In genomic region chr12:49618576-49618975, GRCh38 we compare ENCODE assay signal across 20 cellular contexts. TPM values are rescaled to one million over a fixed set of nuclear protein-coding genes. Genes with fewer than 3 reads are reported as not detected.
DNase-seq lines count a peak whose midpoint lies in the region; ATAC-seq and TF ChIP-seq lines count a peak whose summit lies in the region.
"Had no signal": no experiment of that assay in that cellular context is flagged by ENCODE, and none has a peak within 500 bp of the region (broad histone marks: within the 10 kb centered on the region; RNA-seq: fewer than 3 reads in every experiment).

No MANE protein-coding gene starts in this region.

- H3K4me2 ChIP-seq in GM23338 (no peak overlapping the region), PC-9 (0 out of 2 replicates have a peak overlapping the region, but pooled peaks have one; percentile 41), trophoblast cell (ENCODE audit: low read length) (no peak overlapping the region)
- H3K4me2 ChIP-seq: BLaER1 had no signal

- H3K4me1 Mint-ChIP-seq in activated naive CD4-positive, alpha-beta T cell treated with anti-CD3 and anti-CD28 coated beads, Interleukin-2, amount 10 ng/mL, durations not matched to agents 7 days and 5 days: peaks cover 27% of the 10 kb centered on the region
- H3K4me1 Mint-ChIP-seq in GM23338: peaks cover 34% of the 10 kb centered on the region
- peaks cover 27% of the 10 kb centered on the region for H3K4me1 Mint-ChIP-seq in nephron

- no peaks in the 10 kb centered on the region for H3K36me3 Mint-ChIP-seq in activated naive CD4-positive, alpha-beta T cell treated with anti-CD3 and anti-CD28 coated beads, Interleukin-2, amount 10 ng/mL, durations not matched to agents 7 days and 5 days
- no peaks in the 10 kb centered on the region for H3K36me3 Mint-ChIP-seq in activated naive CD4-positive, alpha-beta T cell treated with anti-CD3 and anti-CD28 coated beads, Interleukin-2, amount 50 U/mL, for 72 hours
- no peaks in the 10 kb centered on the region; the same call in 2 of the 3 replicates for H3K36me3 Mint-ChIP-seq in GM23338 (ENCODE audit: low read depth)
- H3K36me3 Mint-ChIP-seq in nephron (ENCODE audit: low read depth): no peaks in the 10 kb centered on the region
- H3K36me3 Mint-ChIP-seq: CD4-positive, CD25-positive, alpha-beta regulatory T cell; CD8-positive, alpha-beta T cell had no signal

- no peak overlapping the region for H2AK5ac ChIP-seq in trophoblast cell (ENCODE audit: low read length)

- H3K14ac ChIP-seq in trophoblast cell (ENCODE audit: low read length): no peak overlapping the region

- H3K4ac ChIP-seq in trophoblast cell (ENCODE audit: low read depth, low read length): no peak overlapping the region

- H2AFZ ChIP-seq in GM23338: peak overlapping the region; percentile 70; the same call in 1 of the 2 replicates
- no peak overlapping the region for H2AFZ ChIP-seq in PC-9
- H2AFZ ChIP-seq in trophoblast cell (ENCODE audit: insufficient read depth, low read length, poor library complexity): no peak overlapping the region

- no peak overlapping the region for H2BK5ac ChIP-seq in trophoblast cell (ENCODE audit: low read depth, low read length, poor library complexity)

- no TSS peak for BruUV-seq in PC-9 (replicated peaks; lab: Mats Ljungman, UMichigan)

- H4K20me1 ChIP-seq in GM23338 (replicated peaks; ENCODE audit: insufficient read depth) (no peaks in the 10 kb centered on the region), PC-9 (ENCODE audit: insufficient read depth) (no peaks in the 10 kb centered on the region)
- H4K20me1 ChIP-seq: BLaER1 had no signal

- no peak overlapping the region for H3K18ac ChIP-seq in trophoblast cell (ENCODE audit: low read length)

- H2BK120ac ChIP-seq in trophoblast cell (ENCODE audit: insufficient read depth, low read length, poor library complexity): no peak overlapping the region

- H3K27ac Mint-ChIP-seq in activated naive CD4-positive, alpha-beta T cell treated with anti-CD3 and anti-CD28 coated beads, Interleukin-2, amount 10 ng/mL, durations not matched to agents 7 days and 5 days: peak overlapping the region; percentile 30
- no peak overlapping the region for H3K27ac Mint-ChIP-seq in activated naive CD4-positive, alpha-beta T cell treated with anti-CD3 and anti-CD28 coated beads, Interleukin-2, amount 50 U/mL, for 72 hours
- H3K27ac Mint-ChIP-seq in GM23338: no peak overlapping the region
- peak overlapping the region in 2 of 3 experiments; percentile 68 to 89 for H3K27ac Mint-ChIP-seq in nephron
- H3K27ac Mint-ChIP-seq: B cell; CD8-positive, alpha-beta T cell; HFFc6 had no signal

- no CpG with 5 or more reads among the region's 1 CpG for WGBS in trophoblast cell (ENCODE audit: extremely low coverage, insufficient coverage, insufficient read length)

- peaks cover 7% of the 10 kb centered on the region for H3K79me1 ChIP-seq in trophoblast cell (ENCODE audit: low read length)

- peaks cover 19% of the 10 kb centered on the region for H3K4me1 ChIP-seq in GM23338 (ENCODE audit: insufficient read depth)
- peaks cover 38% of the 10 kb centered on the region for H3K4me1 ChIP-seq in PC-9 (replicated peaks; ENCODE audit: insufficient read depth)
- H3K4me1 ChIP-seq in trophoblast cell (ENCODE audit: control insufficient read depth in 1 of 2, insufficient read depth in 2 of 2, low read length in 2 of 2): peaks cover 6 to 8% of the 10 kb centered on the region in 2 experiments

- H3K79me2 ChIP-seq in GM23338 (replicated peaks; ENCODE audit: insufficient read depth) (no peaks in the 10 kb centered on the region), PC-9 (ENCODE audit: low read depth) (no peaks in the 10 kb centered on the region), trophoblast cell (ENCODE audit: control insufficient read depth, insufficient read depth, low read length, poor library complexity) (peaks cover 4% of the 10 kb centered on the region)

- H4K8ac ChIP-seq in trophoblast cell (ENCODE audit: low read depth, low read length): no peak overlapping the region

- H3K23ac ChIP-seq in trophoblast cell (ENCODE audit: low read length): no peak overlapping the region

- intact Hi-C loops in PC-9 (cut with micrococcal nuclease; ENCODE audit: unreplicated experiment): no loop called here

- H3K36me3 ChIP-seq in GM23338 (ENCODE audit: insufficient read depth) (no peaks in the 10 kb centered on the region), PC-9 (ENCODE audit: low read depth) (no peaks in the 10 kb centered on the region), trophoblast cell (ENCODE audit: control insufficient read depth in 1 of 2, insufficient read depth in 2 of 2, low read length in 2 of 2) (no peaks in the 10 kb centered on the region)
- H3K36me3 ChIP-seq: BLaER1 had no signal

- no peak overlapping the region for H3K9ac ChIP-seq in trophoblast cell (ENCODE audit: low read length)
- H3K9ac ChIP-seq: BLaER1, GM23248 had no signal

- peaks cover 48% of the 10 kb centered on the region for H3K27me3 Mint-ChIP-seq in activated naive CD4-positive, alpha-beta T cell treated with anti-CD3 and anti-CD28 coated beads, Interleukin-2, amount 10 ng/mL, durations not matched to agents 7 days and 5 days
- H3K27me3 Mint-ChIP-seq in GM23338 (ENCODE audit: insufficient read depth, low read depth, poor library complexity): peaks cover 16% of the 10 kb centered on the region
- H3K27me3 Mint-ChIP-seq in nephron (ENCODE audit: low read depth): peaks cover 4% of the 10 kb centered on the region

- H3K9me3 ChIP-seq in PC-9 (ENCODE audit: insufficient read depth, low read depth): peaks cover 12% of the 10 kb centered on the region
- H3K9me3 ChIP-seq in trophoblast cell (ENCODE audit: insufficient read depth, low read depth, low read length): no peaks in the 10 kb centered on the region

- no peaks in the 10 kb centered on the region for H3K9me2 ChIP-seq in GM23338 (ENCODE audit: insufficient read depth)
- H3K9me2 ChIP-seq in PC-9 (ENCODE audit: insufficient read depth): no peaks in the 10 kb centered on the region

- no peak for ATAC-seq in activated naive CD4-positive, alpha-beta T cell treated with anti-CD3 and anti-CD28 coated beads, Interleukin-2, amount 50 U/mL, for 72 hours
- ATAC-seq in GM23338: no peak
- ATAC-seq in GM21381 (IDR thresholded peaks at IDR 0.05; ENCODE audit: unreplicated experiment): no peak
- ATAC-seq: CD8-positive, alpha-beta T cell; HCT116 had no signal

- H3K27ac ChIP-seq in GM23338 (ENCODE audit: low read depth): no peak overlapping the region
- 0 out of 2 replicates have a peak overlapping the region, but pooled peaks have one; percentile 5 for H3K27ac ChIP-seq in PC-9
- no peak overlapping the region for H3K27ac ChIP-seq in trophoblast cell (ENCODE audit: low read depth, low read length)
- H3K27ac ChIP-seq: 22Rv1, BLaER1, C4-2B, GM23248 had no signal

- H3K4me3 ChIP-seq in GM23338 (no peak overlapping the region), PC-9 (no peak overlapping the region), trophoblast cell (ENCODE audit: low read depth, low read length) (no peak overlapping the region)
- H3K4me3 ChIP-seq: BLaER1, GM23248 had no signal

- H3K27me3 ChIP-seq in GM23338 (ENCODE audit: insufficient read depth): peaks cover 15% of the 10 kb centered on the region; the same call in 1 of the 2 replicates
- no peaks in the 10 kb centered on the region for H3K27me3 ChIP-seq in PC-9 (ENCODE audit: insufficient read depth, low read depth)
- no peaks in the 10 kb centered on the region for H3K27me3 ChIP-seq in trophoblast cell (ENCODE audit: insufficient read depth, low read length)
- H3K27me3 ChIP-seq: BLaER1 had no signal

- peaks cover 2% of the 10 kb centered on the region for H3K9me3 Mint-ChIP-seq in activated naive CD4-positive, alpha-beta T cell treated with anti-CD3 and anti-CD28 coated beads, Interleukin-2, amount 10 ng/mL, durations not matched to agents 7 days and 5 days
- H3K9me3 Mint-ChIP-seq in activated naive CD4-positive, alpha-beta T cell treated with anti-CD3 and anti-CD28 coated beads, Interleukin-2, amount 50 U/mL, for 72 hours: peaks cover 0 to 4% of the 10 kb centered on the region in 2 donors
- H3K9me3 Mint-ChIP-seq in GM23338 (no peaks in the 10 kb centered on the region; the same call in 2 of the 3 replicates), nephron (peaks cover 4% of the 10 kb centered on the region)
- H3K9me3 Mint-ChIP-seq: CD4-positive, CD25-positive, alpha-beta regulatory T cell; CD8-positive, alpha-beta T cell; H9 had no signal

- H3F3A ChIP-seq in GM23338 (replicated peaks; ENCODE audit: low read depth) (peaks cover 6% of the 10 kb centered on the region; the same call in 1 of the 2 replicates), PC-9 (ENCODE audit: insufficient read depth, low read depth) (peaks cover 49% of the 10 kb centered on the region)

- DNase-seq in activated naive CD4-positive, alpha-beta T cell treated with anti-CD3 and anti-CD28 coated beads, Interleukin-2, amount 10 ng/mL, durations not matched to agents 7 days and 5 days: no peak
- DNase-seq in activated naive CD4-positive, alpha-beta T cell treated with anti-CD3 and anti-CD28 coated beads, Interleukin-2, amount 50 U/mL, for 72 hours (ENCODE audit: low spot score in 2 of 2): no peak
- DNase-seq in GM23338 (ENCODE audit: low spot score) (no peak), PC-9 (no peak), trophoblast cell (no peak), H4 (ENCODE audit: low spot score) (no peak)
- DNase-seq: CD4-positive, CD25-positive, alpha-beta regulatory T cell; CD8-positive, alpha-beta T cell; DMS153; DND-41; H9; HFFc6 had no signal

- POLR2A ChIA-PET in PC-9 (lab: Charles Lee; ENCODE audit: unreplicated experiment): no interaction called here

- H4K12ac ChIP-seq in trophoblast cell (ENCODE audit: low read depth, low read length): no peak overlapping the region

- H2BK12ac ChIP-seq in trophoblast cell (ENCODE audit: low read length): no peak overlapping the region

- TF ChIP-seq CTCF in GM23338 (conservative IDR thresholded peaks at IDR 0.05; ENCODE audit: low read depth in 2 of 2) (no peak), PC-9 (conservative IDR thresholded peaks at IDR 0.05) (no peak), nephron (IDR thresholded peaks at IDR 0.05; ENCODE audit: unreplicated experiment in 3 of 3) (no peak)

- H3K4me3 Mint-ChIP-seq in activated naive CD4-positive, alpha-beta T cell treated with anti-CD3 and anti-CD28 coated beads, Interleukin-2, amount 10 ng/mL, durations not matched to agents 7 days and 5 days: no peak overlapping the region
- no peak overlapping the region for H3K4me3 Mint-ChIP-seq in GM23338
- peak overlapping the region in 1 of 3 experiments; percentile 57 for H3K4me3 Mint-ChIP-seq in nephron
- H3K4me3 Mint-ChIP-seq: B cell; CD8-positive, alpha-beta T cell; H9; HFFc6 had no signal

- no peak overlapping the region for H4K91ac ChIP-seq in trophoblast cell (ENCODE audit: low read depth, low read length)

- CTCF ChIA-PET in activated naive CD4-positive, alpha-beta T cell treated with anti-CD3 and anti-CD28 coated beads, Interleukin-2, amount 10 ng/mL, durations not matched to agents 7 days and 5 days (lab: Charles Lee): no interaction called here
- CTCF ChIA-PET in PC-9 (lab: Charles Lee): interaction anchor here (1.0 kb wide), 1 partner anchor 123 kb away, joined by 3 read pairs; the partner anchor contains the start of gene TMBIM6

RNA-seq across cellular contexts. Expression of gene PRPF40B, which starts 4.8 kb away (rescaled TPM):
- total RNA-seq in activated naive CD4-positive, alpha-beta T cell treated with anti-CD3 and anti-CD28 coated beads, Interleukin-2, amount 50 U/mL, for 72 hours: 10 to 100 TPM in 1 of 2 donors, 1 to 10 TPM in 1; 5.1 to 10.1 TPM
- total RNA-seq in GM23338 (2014; rRNA removed; shearing (Covaris generic)): 14.7 and 17.9 TPM in 2 replicates
- 16.7 and 19.0 TPM in 2 replicates for polyA plus RNA-seq in GM23338 (2016; fragmentation: Nextera tagmentation; extraction: Ambion mirVana)
- total RNA-seq in PC-9 (2021): 27.5 and 28.9 TPM in 2 replicates
- polyA plus RNA-seq in trophoblast cell (2013): 6.0 and 6.4 TPM in 2 replicates
- 5.8 and 9.8 TPM in 2 replicates for total RNA-seq in H4 (2014; rRNA removed; shearing (Covaris generic))

RNA-seq across cellular contexts. Expression of gene FAM186B, which starts 13.1 kb away (rescaled TPM):
- under 1 TPM; 0.16 to 0.18 TPM for total RNA-seq in activated naive CD4-positive, alpha-beta T cell treated with anti-CD3 and anti-CD28 coated beads, Interleukin-2, amount 50 U/mL, for 72 hours
- 0.08 and 0.38 TPM in 2 replicates for total RNA-seq in GM23338 (2014; rRNA removed; shearing (Covaris generic))
- 0.21 and 0.31 TPM in 2 replicates for polyA plus RNA-seq in GM23338 (2016; fragmentation: Nextera tagmentation; extraction: Ambion mirVana)
- 1.3 and 1.7 TPM in 2 replicates for total RNA-seq in PC-9 (2021)
- polyA plus RNA-seq in trophoblast cell (2013): 0.03 and 0.08 TPM in 2 replicates
- total RNA-seq in H4 (2014; rRNA removed; shearing (Covaris generic)): 0.39 and 3.8 TPM in 2 replicates
- total RNA-seq: CD4-positive, CD25-positive, alpha-beta regulatory T cell had no signal

RNA-seq across cellular contexts. Expression of gene MCRS1, which starts 50.6 kb away (rescaled TPM):
- total RNA-seq in activated naive CD4-positive, alpha-beta T cell treated with anti-CD3 and anti-CD28 coated beads, Interleukin-2, amount 50 U/mL, for 72 hours: 10 to 100 TPM; 62.8 to 70.5 TPM
- 97.6 and 105 TPM in 2 replicates for total RNA-seq in GM23338 (2014; rRNA removed; shearing (Covaris generic))
- 134 and 139 TPM in 2 replicates for polyA plus RNA-seq in GM23338 (2016; fragmentation: Nextera tagmentation; extraction: Ambion mirVana)
- total RNA-seq in PC-9 (2021): 66.9 and 71.5 TPM in 2 replicates
- polyA plus RNA-seq in trophoblast cell (2013): 39.0 and 41.3 TPM in 2 replicates
- total RNA-seq in H4 (2014; rRNA removed; shearing (Covaris generic)): 71.7 and 77.8 TPM in 2 replicates

Comparison
In these comparisons a context has a peak if more than half of its experiments do, and no peak if none do; other contexts are left out.
1. H3K27ac Mint-ChIP-seq: peak in activated naive CD4-positive, alpha-beta T cell treated with anti-CD3 and anti-CD28 coated beads, Interleukin-2, amount 10 ng/mL, durations not matched to agents 7 days and 5 days (single experiment) and nephron (2 of 3); none in activated naive CD4-positive, alpha-beta T cell treated with anti-CD3 and anti-CD28 coated beads, Interleukin-2, amount 50 U/mL, for 72 hours (0 of 2) and GM23338 (single experiment).